Comparison of ENCODE assay signal across 12 cellular contexts in genomic region chr20:51930775-51931174, GRCh38.
A peak's percentile ranks its signal among the peaks of the same experiment; 100 is the strongest.
DNase-seq lines count a peak whose midpoint lies in the region; FAIRE-seq and TF ChIP-seq lines count a peak whose summit lies in the region.
"Had no signal": no experiment of that assay in that cellular context is flagged by ENCODE, and none has a peak within 500 bp of the region (broad histone marks: within the 10 kb centered on the region; RNA-seq: fewer than 3 reads in every experiment).

No MANE protein-coding gene starts in this region.

- H3K9me2 ChIP-seq in SK-N-SH, result no peaks in the 10 kb centered on the region

- H3K4me3 ChIP-seq in A673 (ENCODE audit: low read depth, low read length, poor library complexity, severe bottlenecking), result no peak overlapping the region
- H3K4me3 ChIP-seq in SK-N-SH (ENCODE audit: low read depth in 2 of 2, low read length in 1 of 2), result no peak overlapping the region
- no peak overlapping the region for H3K4me3 ChIP-seq in fibroblast of villous mesenchyme (ENCODE audit: low read depth, low read length)
- H3K4me3 ChIP-seq: heart right ventricle had no signal

- TF ChIP-seq POLR2A in H54 (IDR thresholded peaks at IDR 0.05; ENCODE audit: low read depth, low read length), result no peak

- TF ChIP-seq RAD21 in SK-N-SH (IDR thresholded peaks at IDR 0.05; ENCODE audit: low read length), result no peak

- H4K20me1 ChIP-seq in SK-N-SH (ENCODE audit: insufficient read depth), result no peaks in the 10 kb centered on the region

- intact Hi-C loops in A673 (cut with micrococcal nuclease; ENCODE audit: unreplicated experiment) (loop anchor here (10.0 kb wide), 2 partner anchors 126 to 296 kb away; partner anchors contain the start of gene SALL4), posterior cingulate gyrus (cut with DNase I) (no loop called here)

- H3F3A ChIP-seq in SK-N-SH (replicated peaks; ENCODE audit: insufficient read depth), result no peaks in the 10 kb centered on the region

- H3K4me1 ChIP-seq in A673 (ENCODE audit: insufficient read depth, low read length, poor library complexity, severe bottlenecking) (peaks cover 51% of the 10 kb centered on the region), SK-N-SH (ENCODE audit: control insufficient read depth in 1 of 2, insufficient read depth in 2 of 2, low read depth in 1 of 2, low read length in 1 of 2) (peaks cover 0 to 14% of the 10 kb centered on the region in 2 experiments; a peak in 1 of 4 replicates)

- no peak overlapping the region for H3K9ac ChIP-seq in SK-N-SH

- H2AFZ ChIP-seq in SK-N-SH (ENCODE audit: low read depth), result no peak overlapping the region

- H3K36me3 ChIP-seq in A673 (ENCODE audit: insufficient read depth, low read length, poor library complexity, severe bottlenecking) (no peaks in the 10 kb centered on the region), SK-N-SH (replicated peaks in 1 of 2; ENCODE audit: control insufficient read depth in 1 of 2, insufficient read depth in 2 of 2, low read length in 1 of 2) (no peaks in the 10 kb centered on the region)
- H3K36me3 ChIP-seq: heart right ventricle had no signal

- H3K27me3 ChIP-seq in A673 (replicated peaks; ENCODE audit: insufficient read depth, low read depth, low read length, poor library complexity) (no peaks in the 10 kb centered on the region), SK-N-SH (ENCODE audit: insufficient read depth) (no peaks in the 10 kb centered on the region)

- no peaks in the 10 kb centered on the region for H3K79me2 ChIP-seq in SK-N-SH (ENCODE audit: insufficient read depth)

- CTCF ChIA-PET in A673 (lab: Charles Lee) (interaction anchor here (0.6 kb wide), 1 partner anchor 16 kb away, joined by 11 read pairs; no protein-coding TSS in a partner anchor), SK-N-SH (lab: Yijun Ruan, JAX) (interaction anchor here (0.9 kb wide), 1 partner anchor 35 kb away, joined by 3 read pairs; no protein-coding TSS in a partner anchor)

- no peaks in the 10 kb centered on the region for H3K9me3 ChIP-seq in A673 (ENCODE audit: low read depth, low read length, poor library complexity, severe bottlenecking)
- no peaks in the 10 kb centered on the region for H3K9me3 ChIP-seq in SK-N-SH
- H3K9me3 ChIP-seq: heart right ventricle had no signal

- no peak; a peak in 1 of 4 replicates for TF ChIP-seq EP300 in SK-N-SH (IDR thresholded peaks at IDR 0.05; ENCODE audit: borderline replicate concordance in 1 of 2, low read depth in 1 of 2, low read length in 1 of 2)

- DNase-seq in A673 (ENCODE audit: low spot score), result peak; percentile 92
- DNase-seq in H54 (ENCODE audit: insufficient read length, low spot score), result peak; percentile 31
- no peak for DNase-seq in SK-N-SH
- peak; percentile 78 for DNase-seq in fibroblast of villous mesenchyme (ENCODE audit: low read depth)
- DNase-seq in DMS114 treated with DMSO at 0.1 percent for 48 hours (lab: John Stamatoyannopoulos, UW; ENCODE audit: unreplicated experiment), result no peak
- DNase-seq in NCI-H510A treated with DMSO at 0.1 percent for 48 hours (lab: John Stamatoyannopoulos, UW), result no peak
- DNase-seq in posterior cingulate gyrus, result no peak
- no peak for DNase-seq in SHP77 (lab: John Stamatoyannopoulos, UW)
- DNase-seq: activated CD4-positive, alpha-beta T cell treated with anti-CD3 and anti-CD28 coated beads for 1 hour; CD4-positive, alpha-beta T cell; NCI-H774 had no signal

- FAIRE-seq in H54 (lab: Jason Lieb, UNC), result no peak

- WGBS in SK-N-SH (ENCODE audit: low lambda C conversion rate), result 85% methylated on average over 3 of the region's 3 CpGs

- H3K4me2 ChIP-seq in SK-N-SH, result no peak overlapping the region

- POLR2A ChIA-PET in A673 (lab: Charles Lee; ENCODE audit: low non-redundant PET) (no interaction called here), SK-N-SH (lab: Yijun Ruan, JAX) (no interaction called here)

- TF ChIP-seq CTCF in A673 (conservative IDR thresholded peaks at IDR 0.05; ENCODE audit: low read depth, low read length) (no peak), SK-N-SH (IDR thresholded peaks at IDR 0.05) (no peak), fibroblast of villous mesenchyme (IDR thresholded peaks at IDR 0.05; ENCODE audit: insufficient read depth, low read depth, low read length) (no peak)

- H3K27ac ChIP-seq in A673 (ENCODE audit: low read depth, low read length, poor library complexity, severe bottlenecking), result peak overlapping the region; percentile 1
- H3K27ac ChIP-seq in SK-N-SH (ENCODE audit: low read depth in 2 of 2, low read length in 1 of 2), result no peak overlapping the region
- H3K27ac ChIP-seq: heart right ventricle had no signal

- no TSS peak for BruUV-seq in A673 (replicated peaks; lab: Mats Ljungman, UMichigan)

TF ChIP-seq in SK-N-SH, 30 proteins besides CTCF, POLR2A, EP300 and RAD21:
- TF ChIP-seq NFIC (IDR thresholded peaks at IDR 0.05; ENCODE audit: borderline replicate concordance), result peak; percentile 45; the same call in 1 of the 2 replicates
- TF ChIP-seq PBX3 (IDR thresholded peaks at IDR 0.05), result peak; percentile 44
- TF ChIP-seq FOSL2 (IDR thresholded peaks at IDR 0.05; ENCODE audit: borderline replicate concordance, low read depth), result peak; percentile 45; the same call in 1 of the 2 replicates
- TF ChIP-seq ZBTB33 (IDR thresholded peaks at IDR 0.05; ENCODE audit: borderline replicate concordance, low read depth), result no peak

Comparison
In these comparisons a context has a peak if more than half of its experiments do, and no peak if none do; other contexts are left out.
1. DNase-seq: peak in A673 (single experiment), H54 (single experiment) and fibroblast of villous mesenchyme (single experiment); none in SK-N-SH (single experiment), DMS114 treated with DMSO at 0.1 percent for 48 hours (single experiment), NCI-H510A treated with DMSO at 0.1 percent for 48 hours (single experiment), posterior cingulate gyrus (0 of 10) and SHP77 (0 of 2).